Comparison of ENCODE assay signal across 11 cellular contexts in genomic region chr14:68733086-68733621, GRCh38. TPM values are rescaled to one million over a fixed set of nuclear protein-coding genes. Genes with fewer than 3 reads are reported as not detected.
A peak's percentile ranks its signal among the peaks of the same experiment; 100 is the strongest.
DNase-seq lines count a peak whose midpoint lies in the region; ATAC-seq and TF ChIP-seq lines count a peak whose summit lies in the region.
"Had no signal": no experiment of that assay in that cellular context is flagged by ENCODE, and none has a peak within 500 bp of the region (broad histone marks: within the 10 kb centered on the region; RNA-seq: fewer than 3 reads in every experiment).

No MANE protein-coding gene starts in this region.

- ATAC-seq in HG02642 (IDR thresholded peaks at IDR 0.05; ENCODE audit: poor library complexity, unreplicated experiment) (peak; percentile 49), lung (ENCODE audit: insufficient read depth, low FRiP score) (peak; percentile 39), HG02763 (IDR thresholded peaks at IDR 0.05; ENCODE audit: unreplicated experiment) (no peak)

- no peaks in the 10 kb centered on the region for H3K9me3 Mint-ChIP-seq in activated naive CD8-positive, alpha-beta T cell (ENCODE audit: low read depth)

- peak overlapping the region; percentile 83 for H3K27ac Mint-ChIP-seq in activated naive CD8-positive, alpha-beta T cell

- no peaks in the 10 kb centered on the region for H3K27me3 ChIP-seq in lung (ENCODE audit: control insufficient read depth, insufficient read depth)

- H3K4me1 ChIP-seq in lung (ENCODE audit: control insufficient read depth in 2 of 2, insufficient read depth in 2 of 2, low read length in 2 of 2): peaks cover 19 to 21% of the 10 kb centered on the region in 2 donors

- H3K4me3 ChIP-seq in AG09309 (ENCODE audit: control insufficient read depth, low read depth, low read length): no peak overlapping the region
- H3K4me3 ChIP-seq in lung: no peak overlapping the region
- no peak overlapping the region for H3K4me3 ChIP-seq in foreskin fibroblast (ENCODE audit: low read depth in 1 of 2, low read length in 2 of 2)

- H3K27ac ChIP-seq in lung (ENCODE audit: low read depth in 1 of 2, low read length in 1 of 2): peak overlapping the region in 1 of 2 donors; percentile 29

- peak overlapping the region; percentile 53 for H3K4me3 Mint-ChIP-seq in activated naive CD8-positive, alpha-beta T cell

- no peaks in the 10 kb centered on the region for H3K36me3 Mint-ChIP-seq in activated naive CD8-positive, alpha-beta T cell

- TF ChIP-seq CTCF in AG09309 (IDR thresholded peaks at IDR 0.05; ENCODE audit: control insufficient read depth, insufficient read depth, low read depth, low read length, missing control alignments) (no peak), lung (IDR thresholded peaks at IDR 0.05; ENCODE audit: control extremely low read depth, extremely low read depth) (no peak), foreskin fibroblast (IDR thresholded peaks at IDR 0.05; ENCODE audit: low read depth, low read length) (no peak)

- peak; percentile 32 for DNase-seq in AG09309 (ENCODE audit: low read depth)
- peak; percentile 45 for DNase-seq in lung (ENCODE audit: low spot score)
- no peak for DNase-seq in foreskin fibroblast
- no peak for DNase-seq in NCI-H1417 (lab: John Stamatoyannopoulos, UW)
- no peak for DNase-seq in dermis blood vessel endothelial cell
- DNase-seq: activated CD4-positive, CD25-positive, alpha-beta regulatory T cell; DMS79 treated with DMSO at 0.1 percent for 48 hours; NCI-H2029 treated with DMSO at 0.1 percent for 48 hours had no signal

- H3K27me3 Mint-ChIP-seq in activated naive CD8-positive, alpha-beta T cell: no peaks in the 10 kb centered on the region

- no peaks in the 10 kb centered on the region for H3K36me3 ChIP-seq in lung (ENCODE audit: control insufficient read depth in 2 of 2, insufficient read depth in 2 of 2, low read length in 2 of 2)

- H3K4me1 Mint-ChIP-seq in activated naive CD8-positive, alpha-beta T cell (ENCODE audit: low read depth): peaks cover 39% of the 10 kb centered on the region

- no peaks in the 10 kb centered on the region for H3K9me3 ChIP-seq in lung (ENCODE audit: control insufficient read depth in 2 of 2, insufficient read depth in 1 of 2, low read length in 1 of 2)

- 70 to 83% methylated on average over 10 of the region's 10 CpGs for WGBS in lung, 2 donors

RNA-seq across cellular contexts. Expression of gene ZFP36L1, which starts 59.7 kb away (rescaled TPM):
- total RNA-seq in lung (100 to 1,000 TPM; 245 to 289 TPM), dermis blood vessel endothelial cell (72.2 and 94.7 TPM in 2 replicates)
- 100 to 1,000 TPM in 1 of 2 donors, 10 to 100 TPM in 1; 63.7 to 364 TPM for polyA plus RNA-seq in lung

Comparison
In these comparisons a context has a peak if more than half of its experiments do, and no peak if none do; other contexts are left out.
1. DNase-seq: peak in AG09309 (single experiment) and lung (single experiment); none in foreskin fibroblast (0 of 2), NCI-H1417 (0 of 3) and dermis blood vessel endothelial cell (single experiment).